1 cellular context compared by ENCODE assay signal in the genomic region with DNA sequence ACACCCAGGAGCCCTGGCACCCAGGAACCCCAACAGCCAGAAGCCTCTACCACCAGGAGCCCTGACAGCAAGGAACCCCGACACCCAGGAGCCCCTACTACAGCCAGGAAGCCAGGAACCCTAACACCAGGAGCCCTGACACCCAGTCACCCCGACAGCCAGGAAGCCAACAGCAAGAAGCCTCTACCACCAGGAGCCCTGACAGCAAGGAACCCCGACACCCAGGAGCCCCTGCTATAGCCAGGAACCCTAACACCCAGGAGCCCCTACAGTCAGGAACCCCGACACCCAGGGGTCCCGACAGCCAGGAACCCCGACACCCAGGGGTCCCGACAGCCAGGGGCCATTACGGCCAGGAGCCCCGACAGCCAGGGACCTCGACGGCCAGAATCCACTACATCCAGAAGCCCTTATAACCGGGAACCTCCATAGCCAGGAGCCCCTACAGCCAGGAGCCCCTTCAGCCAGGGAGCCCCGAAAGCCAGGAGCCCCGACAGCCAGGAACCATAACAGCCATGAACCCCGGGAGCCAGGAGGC.
TF ChIP-seq lines count a peak whose summit lies in the region.

No MANE protein-coding gene starts in this region.

TF ChIP-seq in IMR-90, 13 proteins besides CTCF, POLR2A, EP300 and RAD21 (continued from another document):
- no peak for TF ChIP-seq MAZ (IDR thresholded peaks at IDR 0.05; ENCODE audit: borderline replicate concordance, low read depth, low read length)
